25 cellular contexts compared by ENCODE assay signal in genomic region chr3:138127636-138128365, GRCh38. TPM values are rescaled to one million over a fixed set of nuclear protein-coding genes. Genes with fewer than 3 reads are reported as not detected.
"Had no signal": no experiment of that assay in that cellular context is flagged by ENCODE, and none has a peak within 500 bp of the region (broad histone marks: within the 10 kb centered on the region; RNA-seq: fewer than 3 reads in every experiment).

No MANE protein-coding gene starts in this region.

- H3K36me3 Mint-ChIP-seq: activated CD8-positive, alpha-beta memory T cell treated with anti-CD3 and anti-CD28 coated beads, Interleukin-2, amount 10 ng/mL, durations not matched to agents 7 days and 5 days; activated naive CD4-positive, alpha-beta T cell treated with anti-CD3 and anti-CD28 coated beads, Interleukin-2, amount 50 U/mL, for 72 hours had no signal

- DNase-seq: activated B cell treated with CpG ODN at 0.5 μM for 24 hours; activated CD4-positive, alpha-beta T cell treated with anti-CD3 and anti-CD28 coated beads for 1 hour; activated CD4-positive, alpha-beta T cell treated with anti-CD3 and anti-CD28 coated beads, Interleukin-2, amount 10 ng/mL, durations not matched to agents 24 days and 14 days; activated CD4-positive, alpha-beta T cell treated with anti-CD3 and anti-CD28 coated beads, Interleukin-2, amount 50 U/mL, for 48 hours; activated CD8-positive, alpha-beta memory T cell treated with anti-CD3 and anti-CD28 coated beads, Interleukin-2, amount 10 ng/mL, durations not matched to agents 7 days and 5 days; activated effector memory CD4-positive, alpha-beta T cell treated with anti-CD3 and anti-CD28 coated beads, Interleukin-2, amount 50 U/mL, for 16 hours; activated naive CD4-positive, alpha-beta T cell treated with Interleukin-2 at 50 U/mL for 16 hours; activated naive CD8-positive, alpha-beta T cell treated with anti-CD3 and anti-CD28 coated beads, Interleukin-2, amount 50 U/mL, for 24 hours; activated T-cell treated with anti-CD3 and anti-CD28 coated beads, Interleukin-2, amount 50 U/mL, for 24 hours; amniotic stem cell; brain microvascular endothelial cell; cerebellar nuclear complex; Karpas-422; NCI-H1048; NCI-H146; NCI-H187 treated with DMSO at 0.1 percent for 48 hours; NCI-H2081 treated with DMSO at 0.1 percent for 48 hours; NCI-H446; NCI-H524; PC-3; T-helper 17 cell; T-helper 9 cell had no signal

- H3K27ac ChIP-seq: brain microvascular endothelial cell, cardiac muscle cell had no signal

- H3K27me3 ChIP-seq: brain microvascular endothelial cell, cardiac muscle cell had no signal

- H3K9me3 Mint-ChIP-seq: activated CD4-positive, alpha-beta T cell treated with anti-CD3 and anti-CD28 coated beads, Interleukin-2, amount 10 ng/mL, durations not matched to agents 24 days and 14 days; activated naive CD4-positive, alpha-beta T cell treated with anti-CD3 and anti-CD28 coated beads, Interleukin-2, amount 50 U/mL, for 72 hours; activated naive CD8-positive, alpha-beta T cell treated with anti-CD3 and anti-CD28 coated beads, Interleukin-2, amount 50 U/mL, for 24 hours; activated T-cell treated with anti-CD3 and anti-CD28 coated beads, Interleukin-2, amount 50 U/mL, for 24 hours had no signal

- H3K27ac Mint-ChIP-seq: activated B cell treated with CpG ODN at 0.5 μM for 24 hours; activated CD4-positive, alpha-beta T cell treated with anti-CD3 and anti-CD28 coated beads, Interleukin-2, amount 10 ng/mL, durations not matched to agents 24 days and 14 days; activated CD8-positive, alpha-beta memory T cell treated with anti-CD3 and anti-CD28 coated beads, Interleukin-2, amount 10 ng/mL, durations not matched to agents 7 days and 5 days; activated naive CD4-positive, alpha-beta T cell treated with anti-CD3 and anti-CD28 coated beads, Interleukin-2, amount 50 U/mL, for 72 hours; activated naive CD8-positive, alpha-beta T cell treated with anti-CD3 and anti-CD28 coated beads, Interleukin-2, amount 50 U/mL, for 24 hours; activated T-cell treated with anti-CD3 and anti-CD28 coated beads, Interleukin-2, amount 50 U/mL, for 24 hours; T-helper 17 cell had no signal

- H3K4me3 Mint-ChIP-seq: activated B cell treated with CpG ODN at 0.5 μM for 24 hours; activated CD4-positive, alpha-beta T cell treated with anti-CD3 and anti-CD28 coated beads, Interleukin-2, amount 10 ng/mL, durations not matched to agents 24 days and 14 days; activated CD8-positive, alpha-beta memory T cell treated with anti-CD3 and anti-CD28 coated beads, Interleukin-2, amount 10 ng/mL, durations not matched to agents 7 days and 5 days; activated naive CD8-positive, alpha-beta T cell treated with anti-CD3 and anti-CD28 coated beads, Interleukin-2, amount 50 U/mL, for 24 hours; activated T-cell treated with anti-CD3 and anti-CD28 coated beads, Interleukin-2, amount 50 U/mL, for 24 hours; T-helper 17 cell had no signal

- H3K36me3 ChIP-seq: brain microvascular endothelial cell, cardiac muscle cell had no signal

- ATAC-seq: activated CD8-positive, alpha-beta memory T cell treated with anti-CD3 and anti-CD28 coated beads, Interleukin-2, amount 10 ng/mL, durations not matched to agents 7 days and 5 days; activated naive CD4-positive, alpha-beta T cell treated with anti-CD3 and anti-CD28 coated beads, Interleukin-2, amount 50 U/mL, for 72 hours; activated naive CD8-positive, alpha-beta T cell treated with anti-CD3 and anti-CD28 coated beads, Interleukin-2, amount 50 U/mL, for 24 hours; PC-3; T-helper 17 cell had no signal

- H3K4me1 Mint-ChIP-seq: activated B cell treated with CpG ODN at 0.5 μM for 24 hours; activated CD4-positive, alpha-beta T cell treated with anti-CD3 and anti-CD28 coated beads, Interleukin-2, amount 10 ng/mL, durations not matched to agents 24 days and 14 days; activated naive CD8-positive, alpha-beta T cell treated with anti-CD3 and anti-CD28 coated beads, Interleukin-2, amount 50 U/mL, for 24 hours; T-helper 17 cell had no signal

- H3K4me3 ChIP-seq: cardiac muscle cell had no signal

RNA-seq across cellular contexts. Expression of gene A4GNT, which starts 4.4 kb away (rescaled TPM):
- total RNA-seq: activated B cell treated with CpG ODN at 0.5 μM for 24 hours; activated CD4-positive, alpha-beta T cell treated with anti-CD3 and anti-CD28 coated beads, Interleukin-2, amount 10 ng/mL, durations not matched to agents 24 days and 14 days; activated CD8-positive, alpha-beta memory T cell treated with anti-CD3 and anti-CD28 coated beads, Interleukin-2, amount 10 ng/mL, durations not matched to agents 7 days and 5 days; activated naive CD4-positive, alpha-beta T cell treated with anti-CD3 and anti-CD28 coated beads, Interleukin-2, amount 50 U/mL, for 72 hours; astrocyte; cardiac muscle cell; PC-3; T-helper 17 cell had no signal
- polyA plus RNA-seq: cardiac muscle cell had no signal

RNA-seq across cellular contexts. Expression of gene DZIP1L, which starts 12.4 kb away (rescaled TPM):
- total RNA-seq: activated B cell treated with CpG ODN at 0.5 μM for 24 hours; activated CD4-positive, alpha-beta T cell treated with anti-CD3 and anti-CD28 coated beads, Interleukin-2, amount 10 ng/mL, durations not matched to agents 24 days and 14 days; activated naive CD4-positive, alpha-beta T cell treated with anti-CD3 and anti-CD28 coated beads, Interleukin-2, amount 50 U/mL, for 72 hours; T-helper 17 cell had no signal
